In the genomic region with DNA sequence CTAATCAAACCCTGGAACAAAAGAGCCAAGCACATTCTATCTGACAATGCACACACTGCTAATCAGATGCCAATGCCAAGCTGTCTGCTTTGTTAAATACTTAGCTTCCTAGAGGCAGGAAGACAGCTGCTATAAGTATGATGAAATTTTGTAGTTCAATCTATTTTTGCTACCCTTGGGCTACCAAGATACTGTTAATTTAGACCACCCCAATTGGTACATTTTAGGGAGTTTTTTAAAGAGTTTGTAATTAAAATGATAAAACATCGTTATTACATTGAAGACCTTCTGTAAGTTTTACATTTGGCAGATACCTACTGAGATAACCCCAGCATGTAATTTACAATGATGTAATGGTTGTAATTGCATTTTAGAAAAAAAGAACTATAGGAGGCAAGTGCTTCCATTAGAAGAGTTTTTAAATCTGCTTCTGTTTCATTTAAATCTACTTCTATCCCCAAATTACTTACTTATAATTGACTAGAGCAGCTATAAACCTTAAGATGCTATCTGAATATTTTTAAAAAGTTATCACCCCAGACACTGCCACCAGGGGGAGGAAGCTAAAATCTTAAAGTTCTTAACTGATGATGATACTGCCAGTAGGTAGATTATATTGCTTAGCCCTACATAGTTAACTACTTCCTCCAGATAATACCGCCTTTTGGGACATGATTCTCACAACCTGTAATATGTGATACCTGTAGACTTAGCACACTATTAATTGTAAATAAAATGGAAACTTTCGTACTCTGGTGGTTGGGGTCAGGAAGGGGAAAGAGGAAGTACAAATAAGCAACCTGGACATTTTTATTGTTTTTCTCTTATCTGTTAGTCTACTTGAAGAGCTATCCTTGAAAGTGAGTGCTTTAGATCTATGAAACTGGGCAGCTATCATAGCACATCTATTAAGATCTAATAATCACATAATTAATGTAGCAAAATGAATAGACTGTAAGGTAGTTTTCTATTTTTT, we compare ENCODE assay signal across 8 cellular contexts.
A peak's percentile ranks its signal among the peaks of the same experiment; 100 is the strongest.
DNase-seq lines count a peak whose midpoint lies in the region; FAIRE-seq and TF ChIP-seq lines count a peak whose summit lies in the region.

No MANE protein-coding gene starts in this region.

- no peaks in the 10 kb centered on the region for H3K27me3 Mint-ChIP-seq in astrocyte (ENCODE audit: low read depth, unreplicated experiment)

- no peak overlapping the region for H3K27ac ChIP-seq in astrocyte (ENCODE audit: low read depth, low read length)

- H3K4me3 ChIP-seq in astrocyte (ENCODE audit: insufficient read depth, low read depth, low read length) (no peak overlapping the region), MG63 (no peak overlapping the region)

- DNase-seq in ACHN (peak; percentile 48), NCI-H69 (lab: John Stamatoyannopoulos, UW) (peak; percentile 86), astrocyte (ENCODE audit: low read depth) (no peak), lung microvascular endothelial cell (ENCODE audit: low read depth in 2 of 2) (peak; percentile 17 to 40), MG63 (no peak), NCI-H1436 treated with DMSO at 0.1 percent for 48 hours (lab: John Stamatoyannopoulos, UW) (no peak)
- no peak for DNase-seq in activated effector memory CD4-positive, alpha-beta T cell treated with Interleukin-2 at 50 U/mL for 16 hours

- H3K9me3 Mint-ChIP-seq in astrocyte (ENCODE audit: unreplicated experiment) = no peaks in the 10 kb centered on the region

- peaks cover 9% of the 10 kb centered on the region for H3K4me1 Mint-ChIP-seq in astrocyte (ENCODE audit: low read depth, unreplicated experiment)

- H3K36me3 ChIP-seq in astrocyte (ENCODE audit: insufficient read depth, low read length) = no peaks in the 10 kb centered on the region
- no peaks in the 10 kb centered on the region for H3K36me3 ChIP-seq in MG63

- H3K27me3 ChIP-seq in astrocyte (ENCODE audit: insufficient read depth, low read length) (no peaks in the 10 kb centered on the region), MG63 (no peaks in the 10 kb centered on the region)

- H3K4me1 ChIP-seq in astrocyte (ENCODE audit: insufficient read depth, low read length) = no peaks in the 10 kb centered on the region

- no peak overlapping the region for H3K4me3 Mint-ChIP-seq in astrocyte (ENCODE audit: unreplicated experiment)

- H3K9ac ChIP-seq in astrocyte (ENCODE audit: low read length) = no peak overlapping the region

- TF ChIP-seq CTCF in GM12874 (IDR thresholded peaks at IDR 0.05; ENCODE audit: insufficient read depth, low read depth, low read length) = peak; percentile 39; the same call in 1 of the 2 replicates
- TF ChIP-seq CTCF in astrocyte (IDR thresholded peaks at IDR 0.05; ENCODE audit: insufficient read depth, low read depth, low read length) = peak; percentile 42

- FAIRE-seq in astrocyte (lab: Jason Lieb, UNC) = peak; percentile 32

- in situ Hi-C loops in ACHN (cut with HindIII; ENCODE audit: low pct_ligation_motif_present, low pct_unique_long_range_greater_than_20kb, low sequenced_read_pairs) = no loop called here

- peaks cover 17% of the 10 kb centered on the region for H3K36me3 Mint-ChIP-seq in astrocyte (ENCODE audit: low read depth, unreplicated experiment)

- no peak overlapping the region for H2AFZ ChIP-seq in astrocyte (ENCODE audit: low read depth, low read length)

- H3K79me2 ChIP-seq in astrocyte (ENCODE audit: insufficient read depth, low read length) = no peaks in the 10 kb centered on the region

- no peaks in the 10 kb centered on the region for H4K20me1 ChIP-seq in astrocyte (ENCODE audit: insufficient read depth, low read length)

- no peaks in the 10 kb centered on the region for H3K9me3 ChIP-seq in astrocyte (ENCODE audit: insufficient read depth, low read depth, low read length)
- H3K9me3 ChIP-seq in MG63 = no peaks in the 10 kb centered on the region

- H3K27ac Mint-ChIP-seq in astrocyte (ENCODE audit: unreplicated experiment) = no peak overlapping the region

- no peak overlapping the region for H3K4me2 ChIP-seq in astrocyte (ENCODE audit: low read length)

Comparison
In these comparisons a context has a peak if more than half of its experiments do, and no peak if none do; other contexts are left out.
1. DNase-seq: peak in ACHN (single experiment), NCI-H69 (single experiment) and lung microvascular endothelial cell (2 of 2); none in astrocyte (single experiment), MG63 (single experiment), NCI-H1436 treated with DMSO at 0.1 percent for 48 hours (single experiment) and activated effector memory CD4-positive, alpha-beta T cell treated with Interleukin-2 at 50 U/mL for 16 hours (single experiment).